In genomic region chr16:3968556-3968955, GRCh38 we compare ENCODE assay signal across 25 cellular contexts.
"Had no signal": no experiment of that assay in that cellular context is flagged by ENCODE, and none has a peak within 500 bp of the region (broad histone marks: within the 10 kb centered on the region; RNA-seq: fewer than 3 reads in every experiment).

No MANE protein-coding gene starts in this region.

- H3K9ac ChIP-seq: parathyroid adenoma had no signal

- DNase-seq: cortex of kidney; effector memory CD8-positive, alpha-beta T cell; esophagus squamous epithelium; hypothalamus; kidney glomerular epithelial cell; mammary epithelial cell; naive thymus-derived CD4-positive, alpha-beta T cell; nephron progenitor cell; retina; sigmoid colon; stimulated activated CD4-positive, alpha-beta T cell treated with anti-CD3 and anti-CD28 coated beads, Interleukin-2, amount 100 ng/mL, for 24 hours; stimulated activated CD4-positive, alpha-beta T cell treated with anti-CD3 and anti-CD28 coated beads, Interleukin-4, amount 100 ng/mL, for 4 hours; stimulated activated naive CD4-positive, alpha-beta T cell; stomach; substantia nigra; transverse colon had no signal

- H3K4me3 ChIP-seq: esophagus squamous epithelium, heart left ventricle, prostate gland, sigmoid colon, skin epidermis, stomach, thoracic aorta, transverse colon had no signal

- ATAC-seq: effector memory CD8-positive, alpha-beta T cell; heart left ventricle; left lobe of liver; naive thymus-derived CD4-positive, alpha-beta T cell had no signal

- H3K9me3 ChIP-seq: esophagus squamous epithelium, prostate gland, sigmoid colon, stomach, thoracic aorta, transverse colon had no signal

- H3K27ac ChIP-seq: epithelial cell of prostate, esophagus squamous epithelium, heart left ventricle, parathyroid adenoma, prostate gland, sigmoid colon, skin epidermis, stomach, thoracic aorta, transverse colon had no signal

- H3K4me1 ChIP-seq: esophagus squamous epithelium, parathyroid adenoma, prostate gland, sigmoid colon, stomach, transverse colon had no signal

- H3K79me2 ChIP-seq: parathyroid adenoma had no signal

- H2AFZ ChIP-seq: parathyroid adenoma had no signal

- H3K36me3 ChIP-seq: prostate gland had no signal

- H3K4me3 Mint-ChIP-seq: effector memory CD8-positive, alpha-beta T cell; naive thymus-derived CD4-positive, alpha-beta T cell; nephron progenitor cell had no signal

- H3K27me3 ChIP-seq: esophagus squamous epithelium, heart left ventricle, sigmoid colon, stomach, transverse colon had no signal

- H3K9me3 Mint-ChIP-seq: effector memory CD8-positive, alpha-beta T cell had no signal

- FAIRE-seq: frontal cortex, islet of Langerhans had no signal

- H3K27me3 Mint-ChIP-seq: effector memory CD8-positive, alpha-beta T cell; naive thymus-derived CD4-positive, alpha-beta T cell had no signal

- H3K27ac Mint-ChIP-seq: nephron progenitor cell had no signal
